1 cellular context compared by ENCODE assay signal in genomic region chr19:51904331-51905165, GRCh38.
TF ChIP-seq lines count a peak whose summit lies in the region.

TSS of gene ZNF649 (minus strand) at chr19:51905017. CDS start at chr19:51900107, 4,910 bp downstream.

TF ChIP-seq in HepG2, 621 proteins besides CTCF, POLR2A, EP300 and RAD21 (continued from another document and continues in another):
- TF ChIP-seq TIGD3 (CRISPR knock-in tag; IDR thresholded peaks at IDR 0.05; ENCODE audit: borderline replicate concordance) = no peak
- TF ChIP-seq REXO4 (CRISPR knock-in tag; IDR thresholded peaks at IDR 0.05; ENCODE audit: borderline replicate concordance) = no peak
- no peak for TF ChIP-seq MAZ (IDR thresholded peaks at IDR 0.05; ENCODE audit: borderline replicate concordance, low read depth, low read length)
- no peak for TF ChIP-seq MAZ (CRISPR knock-in tag; IDR thresholded peaks at IDR 0.05; ENCODE audit: low read depth)
- TF ChIP-seq, protein P1, sequence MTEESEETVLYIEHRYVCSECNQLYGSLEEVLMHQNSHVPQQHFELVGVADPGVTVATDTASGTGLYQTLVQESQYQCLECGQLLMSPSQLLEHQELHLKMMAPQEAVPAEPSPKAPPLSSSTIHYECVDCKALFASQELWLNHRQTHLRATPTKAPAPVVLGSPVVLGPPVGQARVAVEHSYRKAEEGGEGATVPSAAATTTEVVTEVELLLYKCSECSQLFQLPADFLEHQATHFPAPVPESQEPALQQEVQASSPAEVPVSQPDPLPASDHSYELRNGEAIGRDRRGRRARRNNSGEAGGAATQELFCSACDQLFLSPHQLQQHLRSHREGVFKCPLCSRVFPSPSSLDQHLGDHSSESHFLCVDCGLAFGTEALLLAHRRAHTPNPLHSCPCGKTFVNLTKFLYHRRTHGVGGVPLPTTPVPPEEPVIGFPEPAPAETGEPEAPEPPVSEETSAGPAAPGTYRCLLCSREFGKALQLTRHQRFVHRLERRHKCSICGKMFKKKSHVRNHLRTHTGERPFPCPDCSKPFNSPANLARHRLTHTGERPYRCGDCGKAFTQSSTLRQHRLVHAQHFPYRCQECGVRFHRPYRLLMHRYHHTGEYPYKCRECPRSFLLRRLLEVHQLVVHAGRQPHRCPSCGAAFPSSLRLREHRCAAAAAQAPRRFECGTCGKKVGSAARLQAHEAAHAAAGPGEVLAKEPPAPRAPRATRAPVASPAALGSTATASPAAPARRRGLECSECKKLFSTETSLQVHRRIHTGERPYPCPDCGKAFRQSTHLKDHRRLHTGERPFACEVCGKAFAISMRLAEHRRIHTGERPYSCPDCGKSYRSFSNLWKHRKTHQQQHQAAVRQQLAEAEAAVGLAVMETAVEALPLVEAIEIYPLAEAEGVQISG (CRISPR knock-in tag; IDR thresholded peaks at IDR 0.05) = peak; percentile 98
- TF ChIP-seq ZNF501 (CRISPR knock-in tag; IDR thresholded peaks at IDR 0.05) = peak; percentile 69
- TF ChIP-seq JUNB (CRISPR knock-in tag; IDR thresholded peaks at IDR 0.05; ENCODE audit: borderline replicate concordance) = no peak
- TF ChIP-seq MATR3 (CRISPR knock-in tag; IDR thresholded peaks at IDR 0.05) = no peak
- no peak for TF ChIP-seq POLR2AphosphoS2 (IDR thresholded peaks at IDR 0.05; ENCODE audit: low read depth, low read length)
- TF ChIP-seq ZNF138 (CRISPR knock-in tag; IDR thresholded peaks at IDR 0.05; ENCODE audit: low read depth) = no peak
- TF ChIP-seq ZNF143 (CRISPR knock-in tag; IDR thresholded peaks at IDR 0.05) = peak; percentile 87
- TF ChIP-seq PHF8 (CRISPR knock-in tag; IDR thresholded peaks at IDR 0.05) = peak; percentile 76
- TF ChIP-seq SAFB2 (CRISPR knock-in tag; IDR thresholded peaks at IDR 0.05; ENCODE audit: borderline replicate concordance, low read depth) = no peak; the same call in 1 of the 2 replicates
- no peak for TF ChIP-seq CCDC6 (CRISPR knock-in tag; IDR thresholded peaks at IDR 0.05)
- no peak for TF ChIP-seq ZFP36 (IDR thresholded peaks at IDR 0.05; ENCODE audit: borderline replicate concordance, low read depth, low read length, partially characterized antibody)
- no peak for TF ChIP-seq ZNF737 (CRISPR knock-in tag; IDR thresholded peaks at IDR 0.05; ENCODE audit: borderline replicate concordance)
- TF ChIP-seq, protein P2, sequence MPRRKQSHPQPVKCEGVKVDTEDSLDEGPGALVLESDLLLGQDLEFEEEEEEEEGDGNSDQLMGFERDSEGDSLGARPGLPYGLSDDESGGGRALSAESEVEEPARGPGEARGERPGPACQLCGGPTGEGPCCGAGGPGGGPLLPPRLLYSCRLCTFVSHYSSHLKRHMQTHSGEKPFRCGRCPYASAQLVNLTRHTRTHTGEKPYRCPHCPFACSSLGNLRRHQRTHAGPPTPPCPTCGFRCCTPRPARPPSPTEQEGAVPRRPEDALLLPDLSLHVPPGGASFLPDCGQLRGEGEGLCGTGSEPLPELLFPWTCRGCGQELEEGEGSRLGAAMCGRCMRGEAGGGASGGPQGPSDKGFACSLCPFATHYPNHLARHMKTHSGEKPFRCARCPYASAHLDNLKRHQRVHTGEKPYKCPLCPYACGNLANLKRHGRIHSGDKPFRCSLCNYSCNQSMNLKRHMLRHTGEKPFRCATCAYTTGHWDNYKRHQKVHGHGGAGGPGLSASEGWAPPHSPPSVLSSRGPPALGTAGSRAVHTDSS (CRISPR knock-in tag; conservative IDR thresholded peaks at IDR 0.05) = no peak
- TF ChIP-seq TRIM24 (CRISPR knock-in tag; IDR thresholded peaks at IDR 0.05) = no peak
- TF ChIP-seq ZSCAN25 (CRISPR knock-in tag; IDR thresholded peaks at IDR 0.05) = no peak
- TF ChIP-seq, protein P3, sequence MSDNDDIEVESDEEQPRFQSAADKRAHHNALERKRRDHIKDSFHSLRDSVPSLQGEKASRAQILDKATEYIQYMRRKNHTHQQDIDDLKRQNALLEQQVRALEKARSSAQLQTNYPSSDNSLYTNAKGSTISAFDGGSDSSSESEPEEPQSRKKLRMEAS (IDR thresholded peaks at IDR 0.05) = peak; percentile 54; the same call in 1 of the 2 replicates
- no peak for TF ChIP-seq MAF1 (CRISPR knock-in tag; IDR thresholded peaks at IDR 0.05; ENCODE audit: borderline replicate concordance)
- no peak for TF ChIP-seq ZNF562 (CRISPR knock-in tag; IDR thresholded peaks at IDR 0.05; ENCODE audit: borderline replicate concordance)
- TF ChIP-seq ZNF644 (CRISPR knock-in tag; IDR thresholded peaks at IDR 0.05; ENCODE audit: low read depth) = no peak
- TF ChIP-seq SNRNP70 (IDR thresholded peaks at IDR 0.05; ENCODE audit: low read depth, low read length) = no peak
- no peak for TF ChIP-seq HNRNPH1 (optimal IDR thresholded peaks at IDR 0.05; ENCODE audit: low read depth, low read length)
- TF ChIP-seq RXRA (CRISPR knock-in tag; IDR thresholded peaks at IDR 0.05) = no peak
- TF ChIP-seq ZNF350 (CRISPR knock-in tag; IDR thresholded peaks at IDR 0.05; ENCODE audit: borderline replicate concordance, low read depth) = peak; percentile 80
- TF ChIP-seq ZNF253 (CRISPR knock-in tag; IDR thresholded peaks at IDR 0.05; ENCODE audit: borderline replicate concordance) = no peak
- peak; percentile 57; the same call in 1 of the 2 replicates for TF ChIP-seq ZNF335 (CRISPR knock-in tag; IDR thresholded peaks at IDR 0.05)
- TF ChIP-seq FLYWCH1 (CRISPR knock-in tag; IDR thresholded peaks at IDR 0.05) = no peak
- TF ChIP-seq YY1 (IDR thresholded peaks at IDR 0.05; ENCODE audit: insufficient read depth, insufficient replicate concordance, low read depth, low read length) = peak; percentile 100
- no peak for TF ChIP-seq ZFAT (CRISPR knock-in tag; conservative IDR thresholded peaks at IDR 0.05)
- TF ChIP-seq ERF (CRISPR knock-in tag; IDR thresholded peaks at IDR 0.05) = peak; percentile 60
- TF ChIP-seq ZNF557 (CRISPR knock-in tag; IDR thresholded peaks at IDR 0.05) = no peak
- TF ChIP-seq CC2D1A (CRISPR knock-in tag; IDR thresholded peaks at IDR 0.05) = no peak
- TF ChIP-seq NFE2L2 (IDR thresholded peaks at IDR 0.05; ENCODE audit: low read length) = no peak
- TF ChIP-seq ZNF646 (CRISPR knock-in tag; IDR thresholded peaks at IDR 0.05) = 0 out of 2 replicates have a peak, but pooled peaks have one; percentile 22
- TF ChIP-seq, protein P4, sequence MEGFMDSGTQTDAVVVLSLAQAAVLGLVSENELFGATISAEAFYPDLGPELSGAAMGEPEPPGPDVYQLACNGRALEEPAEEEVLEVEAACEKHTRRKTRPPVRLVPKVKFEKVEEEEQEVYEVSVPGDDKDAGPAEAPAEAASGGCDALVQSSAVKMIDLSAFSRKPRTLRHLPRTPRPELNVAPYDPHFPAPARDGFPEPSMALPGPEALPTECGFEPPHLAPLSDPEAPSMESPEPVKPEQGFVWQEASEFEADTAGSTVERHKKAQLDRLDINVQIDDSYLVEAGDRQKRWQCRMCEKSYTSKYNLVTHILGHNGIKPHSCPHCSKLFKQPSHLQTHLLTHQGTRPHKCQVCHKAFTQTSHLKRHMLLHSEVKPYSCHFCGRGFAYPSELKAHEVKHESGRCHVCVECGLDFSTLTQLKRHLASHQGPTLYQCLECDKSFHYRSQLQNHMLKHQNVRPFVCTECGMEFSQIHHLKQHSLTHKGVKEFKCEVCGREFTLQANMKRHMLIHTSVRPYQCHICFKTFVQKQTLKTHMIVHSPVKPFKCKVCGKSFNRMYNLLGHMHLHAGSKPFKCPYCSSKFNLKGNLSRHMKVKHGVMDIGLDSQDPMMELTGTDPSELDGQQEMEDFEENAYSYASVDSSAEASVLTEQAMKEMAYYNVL (CRISPR knock-in tag; IDR thresholded peaks at IDR 0.05; ENCODE audit: borderline replicate concordance) = 0 out of 2 replicates have a peak, but pooled peaks have one; percentile 22
- TF ChIP-seq ZNF225 (CRISPR knock-in tag; IDR thresholded peaks at IDR 0.05) = 0 out of 2 replicates have a peak, but pooled peaks have one; percentile 49
- 0 out of 2 replicates have a peak, but pooled peaks have one; percentile 21 for TF ChIP-seq GABPA (IDR thresholded peaks at IDR 0.05; ENCODE audit: low read depth, low read length)
- TF ChIP-seq GABPA (CRISPR knock-in tag; IDR thresholded peaks at IDR 0.05; ENCODE audit: low read depth) = peak; percentile 69
- TF ChIP-seq SALL1 (CRISPR knock-in tag; IDR thresholded peaks at IDR 0.05) = peak; percentile 73
- TF ChIP-seq, protein P5, sequence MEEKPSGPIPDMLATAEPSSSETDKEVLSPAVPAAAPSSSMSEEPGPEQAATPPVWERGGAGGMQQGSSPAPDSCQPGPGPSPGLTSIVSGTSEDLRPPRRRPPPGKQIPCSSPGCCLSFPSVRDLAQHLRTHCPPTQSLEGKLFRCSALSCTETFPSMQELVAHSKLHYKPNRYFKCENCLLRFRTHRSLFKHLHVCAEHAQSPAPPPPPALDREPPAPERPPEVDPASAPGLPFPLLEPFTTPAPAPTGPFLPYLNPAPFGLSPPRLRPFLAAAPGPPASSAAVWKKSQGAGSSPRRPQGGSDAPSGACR (CRISPR knock-in tag; IDR thresholded peaks at IDR 0.05) = no peak
- TF ChIP-seq BHLHE40 (IDR thresholded peaks at IDR 0.05; ENCODE audit: low read length) = no peak
- TF ChIP-seq GTF2F1 (IDR thresholded peaks at IDR 0.05; ENCODE audit: low read length) = no peak
- TF ChIP-seq NFIC (IDR thresholded peaks at IDR 0.05; ENCODE audit: low read length) = no peak
- TF ChIP-seq, protein P6, sequence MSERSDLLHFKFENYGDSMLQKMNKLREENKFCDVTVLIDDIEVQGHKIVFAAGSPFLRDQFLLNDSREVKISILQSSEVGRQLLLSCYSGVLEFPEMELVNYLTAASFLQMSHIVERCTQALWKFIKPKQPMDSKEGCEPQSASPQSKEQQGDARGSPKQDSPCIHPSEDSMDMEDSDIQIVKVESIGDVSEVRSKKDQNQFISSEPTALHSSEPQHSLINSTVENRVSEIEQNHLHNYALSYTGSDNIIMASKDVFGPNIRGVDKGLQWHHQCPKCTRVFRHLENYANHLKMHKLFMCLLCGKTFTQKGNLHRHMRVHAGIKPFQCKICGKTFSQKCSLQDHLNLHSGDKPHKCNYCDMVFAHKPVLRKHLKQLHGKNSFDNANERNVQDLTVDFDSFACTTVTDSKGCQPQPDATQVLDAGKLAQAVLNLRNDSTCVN (CRISPR knock-in tag; IDR thresholded peaks at IDR 0.05; ENCODE audit: borderline replicate concordance) = 0 out of 2 replicates have a peak, but pooled peaks have one; percentile 34
- no peak for TF ChIP-seq TMF1 (CRISPR knock-in tag; IDR thresholded peaks at IDR 0.05; ENCODE audit: low read depth)
- TF ChIP-seq, protein P7, sequence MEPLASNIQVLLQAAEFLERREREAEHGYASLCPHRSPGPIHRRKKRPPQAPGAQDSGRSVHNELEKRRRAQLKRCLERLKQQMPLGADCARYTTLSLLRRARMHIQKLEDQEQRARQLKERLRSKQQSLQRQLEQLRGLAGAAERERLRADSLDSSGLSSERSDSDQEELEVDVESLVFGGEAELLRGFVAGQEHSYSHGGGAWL (CRISPR knock-in tag; IDR thresholded peaks at IDR 0.05) = no peak; the same call in 1 of the 2 replicates
- TF ChIP-seq ZBTB8A (CRISPR knock-in tag; IDR thresholded peaks at IDR 0.05; ENCODE audit: borderline replicate concordance, low read depth) = no peak
- TF ChIP-seq NBN (conservative IDR thresholded peaks at IDR 0.05) = no peak
- no peak for TF ChIP-seq ZNF460 (CRISPR knock-in tag; IDR thresholded peaks at IDR 0.05; ENCODE audit: borderline replicate concordance)
- TF ChIP-seq HOXA9 (CRISPR knock-in tag; IDR thresholded peaks at IDR 0.05; ENCODE audit: borderline replicate concordance) = no peak
- TF ChIP-seq POLR2G (IDR thresholded peaks at IDR 0.05; ENCODE audit: low read depth, low read length) = peak; percentile 69
- TF ChIP-seq GATAD2A (CRISPR knock-in tag; IDR thresholded peaks at IDR 0.05) = peak; percentile 20; the same call in 1 of the 2 replicates
